ENCODE assay signal across 8 cellular contexts in genomic region chr19:41945135-41945766, GRCh38. TPM values are rescaled to one million over a fixed set of nuclear protein-coding genes. Genes with fewer than 3 reads are reported as not detected.
DNase-seq lines count a peak whose midpoint lies in the region; ATAC-seq, FAIRE-seq and TF ChIP-seq lines count a peak whose summit lies in the region.

No MANE protein-coding gene starts in this region.

- H3K4me2 ChIP-seq in K562 (ENCODE audit: insufficient read depth, low read length), result no peak overlapping the region

- no peaks in the 10 kb centered on the region for H3K36me3 ChIP-seq in K562 (ENCODE audit: control insufficient read depth, insufficient read depth, low read length)
- H3K36me3 ChIP-seq in H7 (replicated peaks; ENCODE audit: control insufficient read depth, insufficient read depth, low read length), result no peaks in the 10 kb centered on the region

- no peak overlapping the region for H3K4me3 ChIP-seq in K562
- no peak overlapping the region for H3K4me3 ChIP-seq in H7 (ENCODE audit: insufficient read depth, low read depth, low read length)

- BruUV-seq in K562 (replicated peaks; lab: Mats Ljungman, UMichigan) (no TSS peak), Calu3 (replicated peaks; lab: Mats Ljungman, UMichigan) (no TSS peak)

- DNase-seq in GM12892 (ENCODE audit: insufficient read length), result peak; percentile 84
- DNase-seq in T-helper 1 cell, result peak; percentile 68 to 86 (median 80)
- DNase-seq in K562 (ENCODE audit: extremely low read depth in 1 of 4, low spot score in 3 of 4), result no peak
- peak; percentile 74 for DNase-seq in stimulated activated CD8-positive, alpha-beta memory T cell treated with anti-CD3 and anti-CD28 coated beads, Interleukin-7, amount 100 ng/mL, for 24 hours (ENCODE audit: low read depth)
- no peak for DNase-seq in H7
- no peak for DNase-seq in Calu3
- DNase-seq in amygdala (lab: John Stamatoyannopoulos, UW), result no peak

- peaks cover 0 to 14% of the 10 kb centered on the region in 2 experiments; a peak in 2 of 5 replicates for H3K4me1 ChIP-seq in K562 (replicated peaks in 1 of 2; ENCODE audit: control insufficient read depth in 2 of 2, insufficient read depth in 2 of 2, low read length in 2 of 2)

- TF ChIP-seq EP300 in K562 (IDR thresholded peaks at IDR 0.05; ENCODE audit: low read length), result no peak

- no peaks in the 10 kb centered on the region for H3K9me3 ChIP-seq in K562 (replicated peaks; ENCODE audit: control insufficient read depth, insufficient read depth, low read depth, low read length)

- POLR2A ChIA-PET in K562 (lab: Yijun Ruan, JAX), result interaction anchor here (1.2 to 1.8 kb wide), 4 partner anchors 12 to 81 kb away, joined by 3 to 6 read pairs (median 4); no protein-coding TSS in a partner anchor

- CTCF ChIA-PET in K562 (lab: Yijun Ruan, JAX; ENCODE audit: low intra/inter-chr PET ratio), result no interaction called here
- CTCF ChIA-PET in Calu3 (lab: Charles Lee), result no interaction called here

- H2AFZ ChIP-seq in K562 (ENCODE audit: low read depth, low read length), result no peak overlapping the region

- intact Hi-C loops in K562 (cut with micrococcal nuclease), result no loop called here
- intact Hi-C loops in Calu3 (cut with micrococcal nuclease; ENCODE audit: unreplicated experiment), result no loop called here

- in situ Hi-C loops in K562 (cut with MboI), result loop anchor here (5.0 kb wide), 1 partner anchor 73 kb away; no protein-coding TSS in a partner anchor

- FAIRE-seq in GM12892 (lab: Jason Lieb, UNC) (peak; percentile 99), K562 (lab: Jason Lieb, UNC) (no peak)

- peak; percentile 59; the same call in 1 of the 2 replicates for TF ChIP-seq POLR2A in GM12892 (IDR thresholded peaks at IDR 0.05; ENCODE audit: low read depth, low read length)
- no peak for TF ChIP-seq POLR2A in K562 (conservative IDR thresholded peaks at IDR 0.05)

- H3K9ac ChIP-seq in K562 (ENCODE audit: insufficient read depth in 1 of 2, low read depth in 2 of 2, low read length in 2 of 2), result peak overlapping the region in 1 of 2 experiments; percentile 40; a peak in 1 of 4 replicates

- TF ChIP-seq RAD21 in K562 (CRISPR knock-in tag; conservative IDR thresholded peaks at IDR 0.05 in 1 of 2, IDR thresholded peaks at IDR 0.05 in 1 of 2), result no peak

- no peaks in the 10 kb centered on the region for H3K79me2 ChIP-seq in K562 (ENCODE audit: control insufficient read depth, insufficient read depth, low read length)

- TF ChIP-seq CTCF in K562 (IDR thresholded peaks at IDR 0.05 in 2 of 3, conservative IDR thresholded peaks at IDR 0.05 in 1 of 3; ENCODE audit: insufficient read depth in 2 of 3, low read depth in 1 of 3, low read length in 3 of 3), result no peak
- no peak for TF ChIP-seq CTCF in Calu3 (IDR thresholded peaks at IDR 0.05; ENCODE audit: unreplicated experiment)

- no peaks in the 10 kb centered on the region for H3K9me1 ChIP-seq in K562 (ENCODE audit: control insufficient read depth, insufficient read depth, low read length)

- peaks cover 10% of the 10 kb centered on the region for H3K36me3 Mint-ChIP-seq in Calu3 (ENCODE audit: insufficient read depth, unreplicated experiment)

- peaks cover 32% of the 10 kb centered on the region for H3K27me3 Mint-ChIP-seq in Calu3 (ENCODE audit: unreplicated experiment)

- no peaks in the 10 kb centered on the region for H3K4me1 Mint-ChIP-seq in Calu3 (ENCODE audit: low read depth, unreplicated experiment)

- H3K27me3 ChIP-seq in K562 (ENCODE audit: control insufficient read depth in 2 of 2, insufficient read depth in 2 of 2, low read length in 2 of 2) (no peaks in the 10 kb centered on the region), H7 (ENCODE audit: control insufficient read depth, insufficient read depth, low read length) (peaks cover 15% of the 10 kb centered on the region)

- no peaks in the 10 kb centered on the region for H4K20me1 ChIP-seq in K562 (replicated peaks; ENCODE audit: control insufficient read depth, insufficient read depth, low read length)

- no peak overlapping the region for H3K27ac ChIP-seq in K562 (ENCODE audit: extremely low read depth, low read depth, low read length)

- H3K4me3 Mint-ChIP-seq in Calu3 (ENCODE audit: low read depth, unreplicated experiment), result no peak overlapping the region

- peak; percentile 85 for ATAC-seq in HG02610 (IDR thresholded peaks at IDR 0.05; ENCODE audit: unreplicated experiment)
- ATAC-seq in K562, result no peak

- H3K9me3 Mint-ChIP-seq in Calu3 (ENCODE audit: low read depth, unreplicated experiment), result no peaks in the 10 kb centered on the region

- 49% methylated on average over 7 of the region's 8 CpGs for WGBS in K562 (ENCODE audit: insufficient coverage, low coverage, missing lambda C conversion rate)

- H3K27ac Mint-ChIP-seq in Calu3 (ENCODE audit: unreplicated experiment), result no peak overlapping the region

TF ChIP-seq in K562, 482 proteins besides CTCF, POLR2A, EP300 and RAD21:
- TF ChIP-seq ZSCAN29 (IDR thresholded peaks at IDR 0.05) (no peak), EGR1 (conservative IDR thresholded peaks at IDR 0.05) (peak; percentile 59), ESRRA (IDR thresholded peaks at IDR 0.05; ENCODE audit: borderline replicate concordance, low read depth) (peak; percentile 49), CREM (IDR thresholded peaks at IDR 0.05; ENCODE audit: low read depth) (0 out of 2 replicates have a peak, but pooled peaks have one; percentile 21)
TF ChIP-seq in K562: peak in this region for 3.

RNA-seq across cellular contexts. Expression of gene RABAC1, which starts 13.9 kb away (rescaled TPM):
- 17.6 TPM for polyA plus RNA-seq in GM12892 (2012; ENCODE audit: missing spikeins)
- total RNA-seq in K562 (2011; cell fraction: chromatin; rRNA removed; ENCODE audit: low replicate concordance), result 19.9 and 51.2 TPM in 2 replicates
- total RNA-seq in K562 (2011; cell fraction: nucleolus; rRNA removed), result 69.7 and 71.9 TPM in 2 replicates
- total RNA-seq in K562 (2011; cell fraction: nucleoplasm; rRNA removed), result 51.7 and 54.7 TPM in 2 replicates
- total RNA-seq in K562 (2014; rRNA removed) (24.5 and 32.7 TPM in 2 replicates), K562 (2014; rRNA removed; fragmentation: Illumina TruSeq; extraction: Trizol) (2.5 and 4.6 TPM in 2 replicates), K562 (2015; rRNA removed; fragmentation: Illumina TruSeq; extraction: Trizol) (7.1 and 7.2 TPM in 2 replicates), K562 (2021) (23.2 and 24.0 TPM in 2 replicates), Calu3 (2022) (116 and 126 TPM in 2 replicates)
- polyA plus RNA-seq in K562 (2011; rRNA removed) (17.7 and 36.3 TPM in 2 replicates), K562 (2014; fragmentation: Illumina TruSeq; extraction: Trizol) (2.4 and 7.8 TPM in 2 replicates), K562 (2014; fragmentation: Nextera tagmentation; extraction: Ambion mirVana) (1 to 10 TPM; 5.2 to 9.3 TPM), K562 (2014; rRNA removed) (28.1 and 44.0 TPM in 2 replicates)
- 84.6 and 116 TPM in 2 replicates for polyA plus RNA-seq in K562 (2011; cell fraction: cytosol; rRNA removed)
- polyA plus RNA-seq in K562 (2011; cell fraction: nucleus; rRNA removed), result 38.9 and 57.8 TPM in 2 replicates
- 22.9 and 60.5 TPM in 2 replicates for polyA plus RNA-seq in K562 (2012)
- 8.2 and 10.6 TPM in 2 replicates for polyA minus RNA-seq in K562 (2011; rRNA and poly(A)+ RNA removed)
- 7.3 and 10.4 TPM in 2 replicates for polyA minus RNA-seq in K562 (2011; cell fraction: cytosol; rRNA and poly(A)+ RNA removed)
- 12.3 and 23.0 TPM in 2 replicates for polyA minus RNA-seq in K562 (2011; cell fraction: nucleus; rRNA and poly(A)+ RNA removed)
- 140 and 163 TPM in 2 replicates for total RNA-seq in H7 (2014; rRNA removed; shearing (Covaris generic))

RNA-seq across cellular contexts. Expression of gene ERFL, which starts 17.0 kb away (rescaled TPM):
- 0.13 TPM for polyA plus RNA-seq in GM12892 (2012; ENCODE audit: missing spikeins)
- total RNA-seq in K562 (2011; cell fraction: chromatin; rRNA removed; ENCODE audit: low replicate concordance), result 0.63 and 1.7 TPM in 2 replicates
- 0.79 and 1.3 TPM in 2 replicates for total RNA-seq in K562 (2011; cell fraction: nucleolus; rRNA removed)
- total RNA-seq in K562 (2011; cell fraction: nucleoplasm; rRNA removed), result 0.73 and 1.1 TPM in 2 replicates
- total RNA-seq in K562 (2014; rRNA removed) (0.16 and 0.32 TPM in 2 replicates), K562 (2014; rRNA removed; fragmentation: Illumina TruSeq; extraction: Trizol) (0.10 TPM in 1 of 2 replicates, not detected in the other), K562 (2015; rRNA removed; fragmentation: Illumina TruSeq; extraction: Trizol) (0.11 TPM in 1 of 2 replicates, not detected in the other), K562 (2021) (0.67 and 0.75 TPM in 2 replicates), Calu3 (2022) (0.21 and 0.29 TPM in 2 replicates)
- polyA plus RNA-seq in K562 (2011; rRNA removed) (0.07 and 0.32 TPM in 2 replicates), K562 (2014; fragmentation: Illumina TruSeq; extraction: Trizol) (0.31 and 0.50 TPM in 2 replicates), K562 (2014; fragmentation: Nextera tagmentation; extraction: Ambion mirVana) (not detected), K562 (2014; rRNA removed) (0.31 and 0.33 TPM in 2 replicates)
- 0.22 and 0.25 TPM in 2 replicates for polyA plus RNA-seq in K562 (2011; cell fraction: cytosol; rRNA removed)
- polyA plus RNA-seq in K562 (2011; cell fraction: nucleus; rRNA removed), result 2.9 and 3.3 TPM in 2 replicates
- polyA plus RNA-seq in K562 (2012), result 0.76 and 0.94 TPM in 2 replicates
- polyA minus RNA-seq in K562 (2011; rRNA and poly(A)+ RNA removed), result not detected in 2 replicates
- polyA minus RNA-seq in K562 (2011; cell fraction: cytosol; rRNA and poly(A)+ RNA removed), result not detected in 2 replicates
- polyA minus RNA-seq in K562 (2011; cell fraction: nucleus; rRNA and poly(A)+ RNA removed), result 0.40 and 0.67 TPM in 2 replicates
- total RNA-seq in H7 (2014; rRNA removed; shearing (Covaris generic)), result 0.15 TPM in 1 of 2 replicates, not detected in the other

RNA-seq across cellular contexts. Expression of gene ATP1A3, which starts 48.8 kb away (rescaled TPM):
- polyA plus RNA-seq in GM12892 (2012; ENCODE audit: missing spikeins), result 3.3 TPM
- total RNA-seq in K562 (2011; cell fraction: chromatin; rRNA removed; ENCODE audit: low replicate concordance), result 0.35 and 2.3 TPM in 2 replicates
- 0.50 and 0.53 TPM in 2 replicates for total RNA-seq in K562 (2011; cell fraction: nucleolus; rRNA removed)
- 0.37 TPM in 1 of 2 replicates, not detected in the other for total RNA-seq in K562 (2011; cell fraction: nucleoplasm; rRNA removed)
- total RNA-seq in K562 (2014; rRNA removed) (0.27 TPM in 1 of 2 replicates, not detected in the other), K562 (2014; rRNA removed; fragmentation: Illumina TruSeq; extraction: Trizol) (0.03 and 0.04 TPM in 2 replicates), K562 (2015; rRNA removed; fragmentation: Illumina TruSeq; extraction: Trizol) (0.15 TPM in 1 of 2 replicates, not detected in the other), K562 (2021) (0.56 and 1.0 TPM in 2 replicates), Calu3 (2022) (1.1 and 1.7 TPM in 2 replicates)
- polyA plus RNA-seq in K562 (2011; rRNA removed) (0.01 and 0.03 TPM in 2 replicates), K562 (2014; fragmentation: Illumina TruSeq; extraction: Trizol) (0.30 and 0.60 TPM in 2 replicates), K562 (2014; fragmentation: Nextera tagmentation; extraction: Ambion mirVana) (not detected), K562 (2014; rRNA removed) (0.07 and 0.11 TPM in 2 replicates)
- 0.03 TPM in 1 of 2 replicates, not detected in the other for polyA plus RNA-seq in K562 (2011; cell fraction: cytosol; rRNA removed)
- 0.13 TPM in 1 of 2 replicates, not detected in the other for polyA plus RNA-seq in K562 (2011; cell fraction: nucleus; rRNA removed)
- polyA plus RNA-seq in K562 (2012), result 0.62 and 1.7 TPM in 2 replicates
- polyA minus RNA-seq in K562 (2011; rRNA and poly(A)+ RNA removed), result 0.06 and 0.11 TPM in 2 replicates
- polyA minus RNA-seq in K562 (2011; cell fraction: cytosol; rRNA and poly(A)+ RNA removed), result 0.19 TPM in 1 of 2 replicates, not detected in the other
- 0.40 TPM in 1 of 2 replicates, not detected in the other for polyA minus RNA-seq in K562 (2011; cell fraction: nucleus; rRNA and poly(A)+ RNA removed)
- total RNA-seq in H7 (2014; rRNA removed; shearing (Covaris generic)), result 9.9 and 11.9 TPM in 2 replicates

Comparison
In these comparisons a context has a peak if more than half of its experiments do, and no peak if none do; other contexts are left out.
1. DNase-seq: peak in GM12892 (single experiment), T-helper 1 cell (5 of 5) and stimulated activated CD8-positive, alpha-beta memory T cell treated with anti-CD3 and anti-CD28 coated beads, Interleukin-7, amount 100 ng/mL, for 24 hours (single experiment); none in K562 (0 of 4), H7 (single experiment), Calu3 (single experiment) and amygdala (0 of 56).